Comparison of ENCODE assay signal across 1 cellular context in the genomic region with DNA sequence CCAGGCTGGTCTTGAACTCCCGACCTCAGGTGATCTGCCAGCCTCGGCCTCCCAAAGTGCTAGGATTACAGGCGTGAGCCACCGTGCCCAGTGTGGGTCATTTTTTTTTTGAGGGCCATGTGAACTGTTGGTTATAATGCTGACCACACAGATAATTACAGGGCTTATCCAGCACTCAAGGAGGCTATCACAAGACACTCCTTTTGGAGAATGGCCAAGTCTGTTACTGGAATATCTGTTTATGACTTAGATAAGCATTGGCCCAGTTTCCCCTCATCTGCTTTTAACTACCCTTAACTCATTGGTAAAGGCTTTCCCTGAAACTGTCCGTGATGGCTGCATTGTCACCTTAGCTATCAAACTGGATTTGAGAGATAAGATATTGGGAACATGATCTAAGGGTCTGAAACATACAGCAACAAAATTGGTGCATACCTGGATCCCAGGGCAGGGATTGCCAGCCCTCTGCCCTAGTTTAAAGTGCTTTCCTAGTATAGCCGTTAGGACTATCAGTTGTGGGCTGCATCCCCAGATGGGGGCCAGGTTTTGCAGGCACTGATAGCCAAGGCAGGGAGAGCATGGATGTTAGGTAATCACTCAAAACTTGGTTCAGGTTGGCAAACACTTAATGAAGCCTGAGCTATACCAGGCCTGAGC.
TF ChIP-seq lines count a peak whose summit lies in the region.

No MANE protein-coding gene starts in this region.

TF ChIP-seq in K562, 482 proteins besides CTCF, POLR2A, EP300 and RAD21 (continued from another document and continues in another):
- TF ChIP-seq PML (IDR thresholded peaks at IDR 0.05; ENCODE audit: low read length) (peak; percentile 67; the same call in 1 of the 2 replicates), SRSF7 (optimal IDR thresholded peaks at IDR 0.05; ENCODE audit: low read depth, low read length) (no peak), MXI1 (IDR thresholded peaks at IDR 0.05; ENCODE audit: low read depth, low read length) (no peak), SOX6 (IDR thresholded peaks at IDR 0.05) (peak; percentile 92), CBX1 (IDR thresholded peaks at IDR 0.05; ENCODE audit: low read depth) (no peak), TARDBP (IDR thresholded peaks at IDR 0.05) (no peak), ELF2 (CRISPR knock-in tag; IDR thresholded peaks at IDR 0.05) (no peak), MYC (IDR thresholded peaks at IDR 0.05; ENCODE audit: low read depth, low read length) (peak; percentile 55; the same call in 1 of the 2 replicates), MYC (CRISPR knock-in tag; IDR thresholded peaks at IDR 0.05; ENCODE audit: borderline replicate concordance, low read depth) (no peak), CAMTA2 (CRISPR knock-in tag; conservative IDR thresholded peaks at IDR 0.05) (no peak), IRF2 (CRISPR knock-in tag; IDR thresholded peaks at IDR 0.05) (no peak), MYNN (IDR thresholded peaks at IDR 0.05) (peak; percentile 38; the same call in 1 of the 2 replicates), MYNN (CRISPR knock-in tag; IDR thresholded peaks at IDR 0.05) (no peak), CTBP1 (IDR thresholded peaks at IDR 0.05; ENCODE audit: borderline replicate concordance) (peak; percentile 88; the same call in 1 of the 2 replicates)
- TF ChIP-seq, protein P1, sequence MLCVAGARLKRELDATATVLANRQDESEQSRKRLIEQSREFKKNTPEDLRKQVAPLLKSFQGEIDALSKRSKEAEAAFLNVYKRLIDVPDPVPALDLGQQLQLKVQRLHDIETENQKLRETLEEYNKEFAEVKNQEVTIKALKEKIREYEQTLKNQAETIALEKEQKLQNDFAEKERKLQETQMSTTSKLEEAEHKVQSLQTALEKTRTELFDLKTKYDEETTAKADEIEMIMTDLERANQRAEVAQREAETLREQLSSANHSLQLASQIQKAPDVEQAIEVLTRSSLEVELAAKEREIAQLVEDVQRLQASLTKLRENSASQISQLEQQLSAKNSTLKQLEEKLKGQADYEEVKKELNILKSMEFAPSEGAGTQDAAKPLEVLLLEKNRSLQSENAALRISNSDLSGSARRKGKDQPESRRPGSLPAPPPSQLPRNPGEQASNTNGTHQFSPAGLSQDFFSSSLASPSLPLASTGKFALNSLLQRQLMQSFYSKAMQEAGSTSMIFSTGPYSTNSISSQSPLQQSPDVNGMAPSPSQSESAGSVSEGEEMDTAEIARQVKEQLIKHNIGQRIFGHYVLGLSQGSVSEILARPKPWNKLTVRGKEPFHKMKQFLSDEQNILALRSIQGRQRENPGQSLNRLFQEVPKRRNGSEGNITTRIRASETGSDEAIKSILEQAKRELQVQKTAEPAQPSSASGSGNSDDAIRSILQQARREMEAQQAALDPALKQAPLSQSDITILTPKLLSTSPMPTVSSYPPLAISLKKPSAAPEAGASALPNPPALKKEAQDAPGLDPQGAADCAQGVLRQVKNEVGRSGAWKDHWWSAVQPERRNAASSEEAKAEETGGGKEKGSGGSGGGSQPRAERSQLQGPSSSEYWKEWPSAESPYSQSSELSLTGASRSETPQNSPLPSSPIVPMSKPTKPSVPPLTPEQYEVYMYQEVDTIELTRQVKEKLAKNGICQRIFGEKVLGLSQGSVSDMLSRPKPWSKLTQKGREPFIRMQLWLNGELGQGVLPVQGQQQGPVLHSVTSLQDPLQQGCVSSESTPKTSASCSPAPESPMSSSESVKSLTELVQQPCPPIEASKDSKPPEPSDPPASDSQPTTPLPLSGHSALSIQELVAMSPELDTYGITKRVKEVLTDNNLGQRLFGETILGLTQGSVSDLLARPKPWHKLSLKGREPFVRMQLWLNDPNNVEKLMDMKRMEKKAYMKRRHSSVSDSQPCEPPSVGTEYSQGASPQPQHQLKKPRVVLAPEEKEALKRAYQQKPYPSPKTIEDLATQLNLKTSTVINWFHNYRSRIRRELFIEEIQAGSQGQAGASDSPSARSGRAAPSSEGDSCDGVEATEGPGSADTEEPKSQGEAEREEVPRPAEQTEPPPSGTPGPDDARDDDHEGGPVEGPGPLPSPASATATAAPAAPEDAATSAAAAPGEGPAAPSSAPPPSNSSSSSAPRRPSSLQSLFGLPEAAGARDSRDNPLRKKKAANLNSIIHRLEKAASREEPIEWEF (CRISPR knock-in tag; IDR thresholded peaks at IDR 0.05): no peak
- TF ChIP-seq, protein P2, sequence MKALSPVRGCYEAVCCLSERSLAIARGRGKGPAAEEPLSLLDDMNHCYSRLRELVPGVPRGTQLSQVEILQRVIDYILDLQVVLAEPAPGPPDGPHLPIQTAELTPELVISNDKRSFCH (CRISPR knock-in tag; IDR thresholded peaks at IDR 0.05): no peak
- TF ChIP-seq, protein P2 (tag; IDR thresholded peaks at IDR 0.05): peak; percentile 73; the same call in 1 of the 2 replicates
- TF ChIP-seq, protein P3, sequence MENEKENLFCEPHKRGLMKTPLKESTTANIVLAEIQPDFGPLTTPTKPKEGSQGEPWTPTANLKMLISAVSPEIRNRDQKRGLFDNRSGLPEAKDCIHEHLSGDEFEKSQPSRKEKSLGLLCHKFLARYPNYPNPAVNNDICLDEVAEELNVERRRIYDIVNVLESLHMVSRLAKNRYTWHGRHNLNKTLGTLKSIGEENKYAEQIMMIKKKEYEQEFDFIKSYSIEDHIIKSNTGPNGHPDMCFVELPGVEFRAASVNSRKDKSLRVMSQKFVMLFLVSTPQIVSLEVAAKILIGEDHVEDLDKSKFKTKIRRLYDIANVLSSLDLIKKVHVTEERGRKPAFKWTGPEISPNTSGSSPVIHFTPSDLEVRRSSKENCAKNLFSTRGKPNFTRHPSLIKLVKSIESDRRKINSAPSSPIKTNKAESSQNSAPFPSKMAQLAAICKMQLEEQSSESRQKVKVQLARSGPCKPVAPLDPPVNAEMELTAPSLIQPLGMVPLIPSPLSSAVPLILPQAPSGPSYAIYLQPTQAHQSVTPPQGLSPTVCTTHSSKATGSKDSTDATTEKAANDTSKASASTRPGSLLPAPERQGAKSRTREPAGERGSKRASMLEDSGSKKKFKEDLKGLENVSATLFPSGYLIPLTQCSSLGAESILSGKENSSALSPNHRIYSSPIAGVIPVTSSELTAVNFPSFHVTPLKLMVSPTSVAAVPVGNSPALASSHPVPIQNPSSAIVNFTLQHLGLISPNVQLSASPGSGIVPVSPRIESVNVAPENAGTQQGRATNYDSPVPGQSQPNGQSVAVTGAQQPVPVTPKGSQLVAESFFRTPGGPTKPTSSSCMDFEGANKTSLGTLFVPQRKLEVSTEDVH (IDR thresholded peaks at IDR 0.05; ENCODE audit: low read depth, partially characterized antibody): peak; percentile 43
- TF ChIP-seq, protein P4, sequence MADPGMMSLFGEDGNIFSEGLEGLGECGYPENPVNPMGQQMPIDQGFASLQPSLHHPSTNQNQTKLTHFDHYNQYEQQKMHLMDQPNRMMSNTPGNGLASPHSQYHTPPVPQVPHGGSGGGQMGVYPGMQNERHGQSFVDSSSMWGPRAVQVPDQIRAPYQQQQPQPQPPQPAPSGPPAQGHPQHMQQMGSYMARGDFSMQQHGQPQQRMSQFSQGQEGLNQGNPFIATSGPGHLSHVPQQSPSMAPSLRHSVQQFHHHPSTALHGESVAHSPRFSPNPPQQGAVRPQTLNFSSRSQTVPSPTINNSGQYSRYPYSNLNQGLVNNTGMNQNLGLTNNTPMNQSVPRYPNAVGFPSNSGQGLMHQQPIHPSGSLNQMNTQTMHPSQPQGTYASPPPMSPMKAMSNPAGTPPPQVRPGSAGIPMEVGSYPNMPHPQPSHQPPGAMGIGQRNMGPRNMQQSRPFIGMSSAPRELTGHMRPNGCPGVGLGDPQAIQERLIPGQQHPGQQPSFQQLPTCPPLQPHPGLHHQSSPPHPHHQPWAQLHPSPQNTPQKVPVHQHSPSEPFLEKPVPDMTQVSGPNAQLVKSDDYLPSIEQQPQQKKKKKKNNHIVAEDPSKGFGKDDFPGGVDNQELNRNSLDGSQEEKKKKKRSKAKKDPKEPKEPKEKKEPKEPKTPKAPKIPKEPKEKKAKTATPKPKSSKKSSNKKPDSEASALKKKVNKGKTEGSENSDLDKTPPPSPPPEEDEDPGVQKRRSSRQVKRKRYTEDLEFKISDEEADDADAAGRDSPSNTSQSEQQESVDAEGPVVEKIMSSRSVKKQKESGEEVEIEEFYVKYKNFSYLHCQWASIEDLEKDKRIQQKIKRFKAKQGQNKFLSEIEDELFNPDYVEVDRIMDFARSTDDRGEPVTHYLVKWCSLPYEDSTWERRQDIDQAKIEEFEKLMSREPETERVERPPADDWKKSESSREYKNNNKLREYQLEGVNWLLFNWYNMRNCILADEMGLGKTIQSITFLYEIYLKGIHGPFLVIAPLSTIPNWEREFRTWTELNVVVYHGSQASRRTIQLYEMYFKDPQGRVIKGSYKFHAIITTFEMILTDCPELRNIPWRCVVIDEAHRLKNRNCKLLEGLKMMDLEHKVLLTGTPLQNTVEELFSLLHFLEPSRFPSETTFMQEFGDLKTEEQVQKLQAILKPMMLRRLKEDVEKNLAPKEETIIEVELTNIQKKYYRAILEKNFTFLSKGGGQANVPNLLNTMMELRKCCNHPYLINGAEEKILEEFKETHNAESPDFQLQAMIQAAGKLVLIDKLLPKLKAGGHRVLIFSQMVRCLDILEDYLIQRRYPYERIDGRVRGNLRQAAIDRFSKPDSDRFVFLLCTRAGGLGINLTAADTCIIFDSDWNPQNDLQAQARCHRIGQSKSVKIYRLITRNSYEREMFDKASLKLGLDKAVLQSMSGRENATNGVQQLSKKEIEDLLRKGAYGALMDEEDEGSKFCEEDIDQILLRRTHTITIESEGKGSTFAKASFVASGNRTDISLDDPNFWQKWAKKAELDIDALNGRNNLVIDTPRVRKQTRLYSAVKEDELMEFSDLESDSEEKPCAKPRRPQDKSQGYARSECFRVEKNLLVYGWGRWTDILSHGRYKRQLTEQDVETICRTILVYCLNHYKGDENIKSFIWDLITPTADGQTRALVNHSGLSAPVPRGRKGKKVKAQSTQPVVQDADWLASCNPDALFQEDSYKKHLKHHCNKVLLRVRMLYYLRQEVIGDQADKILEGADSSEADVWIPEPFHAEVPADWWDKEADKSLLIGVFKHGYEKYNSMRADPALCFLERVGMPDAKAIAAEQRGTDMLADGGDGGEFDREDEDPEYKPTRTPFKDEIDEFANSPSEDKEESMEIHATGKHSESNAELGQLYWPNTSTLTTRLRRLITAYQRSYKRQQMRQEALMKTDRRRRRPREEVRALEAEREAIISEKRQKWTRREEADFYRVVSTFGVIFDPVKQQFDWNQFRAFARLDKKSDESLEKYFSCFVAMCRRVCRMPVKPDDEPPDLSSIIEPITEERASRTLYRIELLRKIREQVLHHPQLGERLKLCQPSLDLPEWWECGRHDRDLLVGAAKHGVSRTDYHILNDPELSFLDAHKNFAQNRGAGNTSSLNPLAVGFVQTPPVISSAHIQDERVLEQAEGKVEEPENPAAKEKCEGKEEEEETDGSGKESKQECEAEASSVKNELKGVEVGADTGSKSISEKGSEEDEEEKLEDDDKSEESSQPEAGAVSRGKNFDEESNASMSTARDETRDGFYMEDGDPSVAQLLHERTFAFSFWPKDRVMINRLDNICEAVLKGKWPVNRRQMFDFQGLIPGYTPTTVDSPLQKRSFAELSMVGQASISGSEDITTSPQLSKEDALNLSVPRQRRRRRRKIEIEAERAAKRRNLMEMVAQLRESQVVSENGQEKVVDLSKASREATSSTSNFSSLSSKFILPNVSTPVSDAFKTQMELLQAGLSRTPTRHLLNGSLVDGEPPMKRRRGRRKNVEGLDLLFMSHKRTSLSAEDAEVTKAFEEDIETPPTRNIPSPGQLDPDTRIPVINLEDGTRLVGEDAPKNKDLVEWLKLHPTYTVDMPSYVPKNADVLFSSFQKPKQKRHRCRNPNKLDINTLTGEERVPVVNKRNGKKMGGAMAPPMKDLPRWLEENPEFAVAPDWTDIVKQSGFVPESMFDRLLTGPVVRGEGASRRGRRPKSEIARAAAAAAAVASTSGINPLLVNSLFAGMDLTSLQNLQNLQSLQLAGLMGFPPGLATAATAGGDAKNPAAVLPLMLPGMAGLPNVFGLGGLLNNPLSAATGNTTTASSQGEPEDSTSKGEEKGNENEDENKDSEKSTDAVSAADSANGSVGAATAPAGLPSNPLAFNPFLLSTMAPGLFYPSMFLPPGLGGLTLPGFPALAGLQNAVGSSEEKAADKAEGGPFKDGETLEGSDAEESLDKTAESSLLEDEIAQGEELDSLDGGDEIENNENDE (IDR thresholded peaks at IDR 0.05; ENCODE audit: low read depth, low read length): no peak
- TF ChIP-seq, protein P5, sequence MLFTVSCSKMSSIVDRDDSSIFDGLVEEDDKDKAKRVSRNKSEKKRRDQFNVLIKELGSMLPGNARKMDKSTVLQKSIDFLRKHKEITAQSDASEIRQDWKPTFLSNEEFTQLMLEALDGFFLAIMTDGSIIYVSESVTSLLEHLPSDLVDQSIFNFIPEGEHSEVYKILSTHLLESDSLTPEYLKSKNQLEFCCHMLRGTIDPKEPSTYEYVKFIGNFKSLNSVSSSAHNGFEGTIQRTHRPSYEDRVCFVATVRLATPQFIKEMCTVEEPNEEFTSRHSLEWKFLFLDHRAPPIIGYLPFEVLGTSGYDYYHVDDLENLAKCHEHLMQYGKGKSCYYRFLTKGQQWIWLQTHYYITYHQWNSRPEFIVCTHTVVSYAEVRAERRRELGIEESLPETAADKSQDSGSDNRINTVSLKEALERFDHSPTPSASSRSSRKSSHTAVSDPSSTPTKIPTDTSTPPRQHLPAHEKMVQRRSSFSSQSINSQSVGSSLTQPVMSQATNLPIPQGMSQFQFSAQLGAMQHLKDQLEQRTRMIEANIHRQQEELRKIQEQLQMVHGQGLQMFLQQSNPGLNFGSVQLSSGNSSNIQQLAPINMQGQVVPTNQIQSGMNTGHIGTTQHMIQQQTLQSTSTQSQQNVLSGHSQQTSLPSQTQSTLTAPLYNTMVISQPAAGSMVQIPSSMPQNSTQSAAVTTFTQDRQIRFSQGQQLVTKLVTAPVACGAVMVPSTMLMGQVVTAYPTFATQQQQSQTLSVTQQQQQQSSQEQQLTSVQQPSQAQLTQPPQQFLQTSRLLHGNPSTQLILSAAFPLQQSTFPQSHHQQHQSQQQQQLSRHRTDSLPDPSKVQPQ (CRISPR knock-in tag; IDR thresholded peaks at IDR 0.05; ENCODE audit: borderline replicate concordance): no peak
- TF ChIP-seq, protein P6, sequence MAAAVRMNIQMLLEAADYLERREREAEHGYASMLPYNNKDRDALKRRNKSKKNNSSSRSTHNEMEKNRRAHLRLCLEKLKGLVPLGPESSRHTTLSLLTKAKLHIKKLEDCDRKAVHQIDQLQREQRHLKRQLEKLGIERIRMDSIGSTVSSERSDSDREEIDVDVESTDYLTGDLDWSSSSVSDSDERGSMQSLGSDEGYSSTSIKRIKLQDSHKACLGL (CRISPR knock-in tag; IDR thresholded peaks at IDR 0.05; ENCODE audit: borderline replicate concordance, poor library complexity, severe bottlenecking): no peak
- TF ChIP-seq, protein P7, sequence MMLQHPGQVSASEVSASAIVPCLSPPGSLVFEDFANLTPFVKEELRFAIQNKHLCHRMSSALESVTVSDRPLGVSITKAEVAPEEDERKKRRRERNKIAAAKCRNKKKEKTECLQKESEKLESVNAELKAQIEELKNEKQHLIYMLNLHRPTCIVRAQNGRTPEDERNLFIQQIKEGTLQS (IDR thresholded peaks at IDR 0.05): no peak
- TF ChIP-seq, protein P7 (CRISPR knock-in tag; conservative IDR thresholded peaks at IDR 0.05): 0 out of 2 replicates have a peak, but pooled peaks have one; percentile 60
